ENCODE assay signal across 14 cellular contexts in the genomic region with DNA sequence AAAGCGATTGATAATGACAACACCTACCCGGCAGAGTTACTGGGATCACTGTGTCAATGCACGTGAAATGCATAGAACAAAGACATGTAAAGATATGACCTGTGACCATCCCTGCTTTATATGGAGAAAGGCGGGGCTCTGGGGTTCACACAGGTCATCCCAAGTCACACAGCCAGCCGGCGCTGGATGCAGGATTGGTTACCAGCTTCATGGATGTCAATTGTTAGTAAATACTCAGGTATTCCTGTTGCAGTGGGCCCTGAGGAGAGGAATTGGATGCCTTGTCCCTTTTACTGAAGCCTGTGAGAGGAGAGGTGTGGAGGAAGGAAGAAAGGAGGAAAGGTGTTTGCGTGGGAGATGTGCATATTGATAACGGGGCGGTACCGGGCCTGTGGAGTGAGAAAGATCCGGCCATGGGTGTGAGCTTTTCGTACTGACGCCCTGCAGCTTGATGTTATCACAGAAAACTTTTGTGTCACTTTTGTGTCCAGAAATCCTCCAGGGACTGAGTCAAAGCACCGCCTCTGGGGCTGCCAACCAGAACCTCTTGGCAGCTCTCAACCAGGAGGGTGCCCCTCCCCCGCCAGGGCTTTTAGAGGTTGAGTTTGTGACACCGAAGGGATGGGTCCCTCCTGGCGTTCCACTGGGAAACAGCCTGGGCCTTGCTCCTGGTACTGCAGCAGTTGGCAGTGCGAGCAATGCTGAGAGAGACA.
DNase-seq lines count a peak whose midpoint lies in the region; ATAC-seq and TF ChIP-seq lines count a peak whose summit lies in the region.
"Had no signal": no experiment of that assay in that cellular context is flagged by ENCODE, and none has a peak within 500 bp of the region (broad histone marks: within the 10 kb centered on the region; RNA-seq: fewer than 3 reads in every experiment).

No MANE protein-coding gene starts in this region.

- DNase-seq in Calu3 (peak; percentile 51), WTC11 (ENCODE audit: low spot score) (peak; percentile 41), left ventricle myocardium inferior (peak; percentile 47), posterior cingulate gyrus (peak in 6 of 10 donors; percentile 17 to 91 (median 40)), NCI-H2227 (lab: John Stamatoyannopoulos, UW; ENCODE audit: unreplicated experiment) (no peak), immature natural killer cell (no peak), germinal center (ENCODE audit: low spot score) (no peak), NOMO-1 (lab: John Stamatoyannopoulos, UW; ENCODE audit: unreplicated experiment in 2 of 2) (no peak)
- DNase-seq: cortex of kidney, gastrocnemius medialis, GF-D8, NCI-H187 had no signal

- H3K36me3 Mint-ChIP-seq in Calu3 (ENCODE audit: insufficient read depth, unreplicated experiment) (peaks cover 4% of the 10 kb centered on the region), WTC11 (peaks cover 17% of the 10 kb centered on the region), immature natural killer cell (no peaks in the 10 kb centered on the region)

- H3K27me3 Mint-ChIP-seq in Calu3 (ENCODE audit: unreplicated experiment) = no peaks in the 10 kb centered on the region
- H3K27me3 Mint-ChIP-seq in WTC11 (ENCODE audit: low read depth) = peaks cover 2% of the 10 kb centered on the region; the same call in 1 of the 2 replicates
- peaks cover 2 to 14% (median 10%) of the 10 kb centered on the region in 3 donors for H3K27me3 Mint-ChIP-seq in immature natural killer cell (ENCODE audit: low read depth in 3 of 3)

- peaks cover 34% of the 10 kb centered on the region for H3K4me1 ChIP-seq in left ventricle myocardium inferior

- H3K4me3 Mint-ChIP-seq in Calu3 (ENCODE audit: low read depth, unreplicated experiment) (peak overlapping the region; percentile 31), WTC11 (no peak overlapping the region), immature natural killer cell (no peak overlapping the region)
- H3K4me3 Mint-ChIP-seq: activated naive CD4-positive, alpha-beta T cell treated with anti-CD3 and anti-CD28 coated beads for 36 hours; T-helper 1 cell treated with Interleukin-12 subunit alpha and Interleukin-12 subunit beta and Interleukin-4 antibody, amounts not matched to agents 30 μg/mL and 1 μg/mL, for 36 hours had no signal

- H3K9me3 Mint-ChIP-seq in Calu3 (ENCODE audit: low read depth, unreplicated experiment) (peaks cover 3% of the 10 kb centered on the region), WTC11 (no peaks in the 10 kb centered on the region; the same call in 1 of the 2 replicates), immature natural killer cell (no peaks in the 10 kb centered on the region)
- H3K9me3 Mint-ChIP-seq: activated naive CD4-positive, alpha-beta T cell treated with anti-CD3 and anti-CD28 coated beads for 36 hours; T-helper 1 cell treated with Interleukin-12 subunit alpha and Interleukin-12 subunit beta and Interleukin-4 antibody, amounts not matched to agents 30 μg/mL and 1 μg/mL, for 36 hours had no signal

- POLR2A ChIA-PET in WTC11 (lab: Charles Lee) = no interaction called here

- peaks cover 21% of the 10 kb centered on the region for H3K27me3 ChIP-seq in left ventricle myocardium inferior (ENCODE audit: low read depth)
- H3K27me3 ChIP-seq: gastrocnemius medialis had no signal

- H3K4me3 ChIP-seq in left ventricle myocardium inferior = peak overlapping the region; percentile 21
- H3K4me3 ChIP-seq: gastrocnemius medialis had no signal

- H3K9me3 ChIP-seq in left ventricle myocardium inferior (replicated peaks) = no peaks in the 10 kb centered on the region
- H3K9me3 ChIP-seq: gastrocnemius medialis had no signal

- intact Hi-C loops in Calu3 (cut with micrococcal nuclease; ENCODE audit: unreplicated experiment) (no loop called here), left ventricle myocardium inferior (cut with micrococcal nuclease) (no loop called here), posterior cingulate gyrus (cut with DNase I) (no loop called here)

- peak overlapping the region; percentile 60 for H3K27ac Mint-ChIP-seq in Calu3 (ENCODE audit: unreplicated experiment)
- H3K27ac Mint-ChIP-seq in WTC11 = peak overlapping the region; percentile 50
- H3K27ac Mint-ChIP-seq in immature natural killer cell = no peak overlapping the region
- H3K27ac Mint-ChIP-seq: activated naive CD4-positive, alpha-beta T cell treated with anti-CD3 and anti-CD28 coated beads for 36 hours; T-helper 1 cell treated with Interleukin-12 subunit alpha and Interleukin-12 subunit beta and Interleukin-4 antibody, amounts not matched to agents 30 μg/mL and 1 μg/mL, for 36 hours had no signal

- H3K4me1 Mint-ChIP-seq in Calu3 (ENCODE audit: low read depth, unreplicated experiment) (peaks cover 20% of the 10 kb centered on the region), WTC11 (peaks cover 61% of the 10 kb centered on the region), immature natural killer cell (no peaks in the 10 kb centered on the region)

- no peak for TF ChIP-seq CTCF in Calu3 (IDR thresholded peaks at IDR 0.05; ENCODE audit: unreplicated experiment)
- no peak for TF ChIP-seq CTCF in WTC11 (IDR thresholded peaks at IDR 0.05)
- TF ChIP-seq CTCF in left ventricle myocardium inferior (IDR thresholded peaks at IDR 0.05; ENCODE audit: borderline replicate concordance) = no peak

- H3K36me3 ChIP-seq in left ventricle myocardium inferior = peaks cover 26% of the 10 kb centered on the region
- H3K36me3 ChIP-seq: gastrocnemius medialis had no signal

- CTCF ChIA-PET in Calu3 (lab: Charles Lee) (interaction anchor here (0.8 to 1.6 kb wide), 4 partner anchors 9 to 132 kb away, joined by 3 to 7 read pairs (median 4); no protein-coding TSS in a partner anchor), WTC11 (lab: Charles Lee) (interaction anchor here (1.1 to 1.8 kb wide), 3 partner anchors 7 to 87 kb away, joined by 5 to 6 read pairs (median 5); no protein-coding TSS in a partner anchor)

- peak overlapping the region; percentile 73 for H3K27ac ChIP-seq in left ventricle myocardium inferior (replicated peaks)
- H3K27ac ChIP-seq: gastrocnemius medialis had no signal

- peak; percentile 55 for ATAC-seq in WTC11
- ATAC-seq: gastrocnemius medialis had no signal

- no TSS peak for BruUV-seq in Calu3 (replicated peaks; lab: Mats Ljungman, UMichigan)

TF ChIP-seq in WTC11, 78 proteins besides CTCF, POLR2A, EP300 and RAD21:
- TF ChIP-seq PRRX2 (CRISPR knock-in tag; IDR thresholded peaks at IDR 0.05) = no peak
- no peak for TF ChIP-seq TCF7 (CRISPR knock-in tag; IDR thresholded peaks at IDR 0.05; ENCODE audit: low read depth)
- TF ChIP-seq NR1H2 (CRISPR knock-in tag; IDR thresholded peaks at IDR 0.05) = no peak
- TF ChIP-seq SP1 (CRISPR knock-in tag; conservative IDR thresholded peaks at IDR 0.05) = no peak

Comparison
In these comparisons a context has a peak if more than half of its experiments do, and no peak if none do; other contexts are left out.
1. DNase-seq: peak in Calu3 (single experiment), WTC11 (single experiment), left ventricle myocardium inferior (single experiment) and posterior cingulate gyrus (6 of 10); none in NCI-H2227 (single experiment), immature natural killer cell (0 of 3), germinal center (single experiment) and NOMO-1 (0 of 2).
2. H3K27ac Mint-ChIP-seq: peak in Calu3 (single experiment) and WTC11 (single experiment); none in immature natural killer cell (0 of 6).